23 cellular contexts compared by ENCODE assay signal in genomic region chr14:45743884-45744283, GRCh38.
"Had no signal": no experiment of that assay in that cellular context is flagged by ENCODE, and none has a peak within 500 bp of the region (broad histone marks: within the 10 kb centered on the region; RNA-seq: fewer than 3 reads in every experiment).

No MANE protein-coding gene starts in this region.

- DNase-seq: activated CD4-positive, alpha-beta T cell treated with anti-CD3 and anti-CD28 coated beads, Interleukin-2, amount 50 U/mL, for 4 hours; activated CD8-positive, alpha-beta memory T cell treated with anti-CD3 and anti-CD28 coated beads for 24 hours; activated CD8-positive, alpha-beta memory T cell treated with anti-CD3 and anti-CD28 coated beads, Interleukin-2, amount 50 U/mL, for 4 hours; activated naive CD8-positive, alpha-beta T cell treated with anti-CD3 and anti-CD28 coated beads for 36 hours; activated T-cell treated with anti-CD3 and anti-CD28 coated beads, Interleukin-2, amount 50 U/mL, for 24 hours; cerebellar nuclear complex; endodermal cell; erythroblast; foreskin keratinocyte; kidney; left ventricle myocardium superior; mammary epithelial cell; natural killer cell; ovary; stimulated activated CD4-positive, alpha-beta T cell treated with anti-CD3 and anti-CD28 coated beads, Interleukin-1b, Interleukin-23, amount 100 ng/mL, for 48 hours; substantia nigra; T-helper 9 cell; thyroid gland had no signal

- H3K27ac ChIP-seq: breast epithelium, coronary artery, foreskin keratinocyte, ovary, prostate gland, right atrium auricular region, skin epidermis, thyroid gland had no signal
